In genomic region chr20:8094415-8094818, GRCh38 we compare ENCODE assay signal across 12 cellular contexts. TPM values are rescaled to one million over a fixed set of nuclear protein-coding genes. Genes with fewer than 3 reads are reported as not detected.
DNase-seq lines count a peak whose midpoint lies in the region; ATAC-seq and TF ChIP-seq lines count a peak whose summit lies in the region.
"Had no signal": no experiment of that assay in that cellular context is flagged by ENCODE, and none has a peak within 500 bp of the region (broad histone marks: within the 10 kb centered on the region; RNA-seq: fewer than 3 reads in every experiment).

No MANE protein-coding gene starts in this region.

- WGBS in heart left ventricle, 4 donors: 17 to 21% (median 18%) methylated on average over 1 of the region's 1 CpG
- 0 to 3% (median 1%) methylated on average over 1 of the region's 1 CpG for WGBS in psoas muscle, 3 donors

- no peak overlapping the region for H3K9ac ChIP-seq in SK-N-MC (ENCODE audit: insufficient read length)

- H3K27me3 ChIP-seq in heart left ventricle (no peaks in the 10 kb centered on the region), psoas muscle (ENCODE audit: insufficient read depth in 3 of 3, low read length in 2 of 3) (no peaks in the 10 kb centered on the region)

- H3K4me1 ChIP-seq in heart left ventricle (peaks cover 0 to 17% (median 8%) of the 10 kb centered on the region in 12 donors), psoas muscle (no peaks in the 10 kb centered on the region)

- intact Hi-C loops in heart left ventricle (cut with DNase I) (no loop called here), psoas muscle (cut with DNase I) (no loop called here)

- H3K9me3 ChIP-seq in SK-N-MC (ENCODE audit: low read depth, low read length): no peaks in the 10 kb centered on the region
- no peaks in the 10 kb centered on the region for H3K9me3 ChIP-seq in heart left ventricle
- H3K9me3 ChIP-seq in psoas muscle: no peaks in the 10 kb centered on the region

- H3K27ac ChIP-seq in SK-N-MC (peak overlapping the region; percentile 69), heart left ventricle (peak overlapping the region in 2 of 12 donors; percentile 2 to 63), psoas muscle (no peak overlapping the region)

- no peak for TF ChIP-seq POLR2A in heart left ventricle (IDR thresholded peaks at IDR 0.05)

- in situ Hi-C loops in G401 (cut with HindIII; ENCODE audit: low sequenced_read_pairs): no loop called here

- no peaks in the 10 kb centered on the region for H3K36me3 ChIP-seq in SK-N-MC (ENCODE audit: insufficient read depth, low read length)
- H3K36me3 ChIP-seq in heart left ventricle: no peaks in the 10 kb centered on the region
- H3K36me3 ChIP-seq in psoas muscle (ENCODE audit: insufficient read depth in 1 of 2, low read depth in 1 of 2): no peaks in the 10 kb centered on the region

- TF ChIP-seq CTCF in heart left ventricle (IDR thresholded peaks at IDR 0.05) (no peak), psoas muscle (IDR thresholded peaks at IDR 0.05) (no peak)

- peak overlapping the region; percentile 51 for H3K4me3 ChIP-seq in SK-N-MC
- H3K4me3 ChIP-seq in heart left ventricle: no peak overlapping the region
- no peak overlapping the region for H3K4me3 ChIP-seq in psoas muscle

- DNase-seq in G401 (ENCODE audit: low spot score) (peak; percentile 30), SK-N-MC (ENCODE audit: low read depth, low spot score) (peak; percentile 50), heart left ventricle (peak in 4 of 5 donors; percentile 48 to 84 (median 56)), psoas muscle (peak; percentile 29 to 66), GOT3 (lab: John Stamatoyannopoulos, UW) (no peak), NCI-H226 (no peak), ecto neural progenitor cell (ENCODE audit: low spot score) (no peak)
- DNase-seq: effector memory CD4-positive, alpha-beta T cell; nephron progenitor cell; OCI-M1; stimulated activated naive CD8-positive, alpha-beta T cell treated with anti-CD3 and anti-CD28 coated beads, Interleukin-15, Interleukin-2, amounts not matched to agents 100 U/mL and 50 U/mL, for 24 hours had no signal

- ATAC-seq in heart left ventricle (peak in 2 of 4 donors; percentile 41 to 42), psoas muscle (peak in 1 of 4 donors; percentile 37), GM18909 (IDR thresholded peaks at IDR 0.05; ENCODE audit: poor library complexity, unreplicated experiment) (no peak)
- ATAC-seq: stimulated activated naive CD8-positive, alpha-beta T cell treated with anti-CD3 and anti-CD28 coated beads, Interleukin-15, Interleukin-2, amounts not matched to agents 100 U/mL and 50 U/mL, for 24 hours had no signal

RNA-seq across cellular contexts. Expression of gene PLCB1, which starts 37.6 kb away (rescaled TPM):
- total RNA-seq in G401 (2014; rRNA removed; shearing (Covaris generic)): not detected in 2 replicates
- total RNA-seq in heart left ventricle (10 to 100 TPM in 3 of 9 donors, 1 to 10 TPM in 6; 4.0 to 12.1 (median 8.0) TPM), psoas muscle (10 to 100 TPM in 1 of 4 donors, 1 to 10 TPM in 3; 4.2 to 10.7 (median 6.9) TPM)
- polyA plus RNA-seq in heart left ventricle (1 to 10 TPM; 2.5 to 3.1 TPM), psoas muscle (1 to 10 TPM; 1.5 to 3.2 (median 2.5) TPM)

Comparison
In these comparisons a context has a peak if more than half of its experiments do, and no peak if none do; other contexts are left out.
1. DNase-seq: peak in G401 (single experiment), SK-N-MC (single experiment), heart left ventricle (4 of 5) and psoas muscle (2 of 2); none in GOT3 (single experiment), NCI-H226 (single experiment) and ecto neural progenitor cell (single experiment).